ENCODE assay signal across 7 cellular contexts in the genomic region with DNA sequence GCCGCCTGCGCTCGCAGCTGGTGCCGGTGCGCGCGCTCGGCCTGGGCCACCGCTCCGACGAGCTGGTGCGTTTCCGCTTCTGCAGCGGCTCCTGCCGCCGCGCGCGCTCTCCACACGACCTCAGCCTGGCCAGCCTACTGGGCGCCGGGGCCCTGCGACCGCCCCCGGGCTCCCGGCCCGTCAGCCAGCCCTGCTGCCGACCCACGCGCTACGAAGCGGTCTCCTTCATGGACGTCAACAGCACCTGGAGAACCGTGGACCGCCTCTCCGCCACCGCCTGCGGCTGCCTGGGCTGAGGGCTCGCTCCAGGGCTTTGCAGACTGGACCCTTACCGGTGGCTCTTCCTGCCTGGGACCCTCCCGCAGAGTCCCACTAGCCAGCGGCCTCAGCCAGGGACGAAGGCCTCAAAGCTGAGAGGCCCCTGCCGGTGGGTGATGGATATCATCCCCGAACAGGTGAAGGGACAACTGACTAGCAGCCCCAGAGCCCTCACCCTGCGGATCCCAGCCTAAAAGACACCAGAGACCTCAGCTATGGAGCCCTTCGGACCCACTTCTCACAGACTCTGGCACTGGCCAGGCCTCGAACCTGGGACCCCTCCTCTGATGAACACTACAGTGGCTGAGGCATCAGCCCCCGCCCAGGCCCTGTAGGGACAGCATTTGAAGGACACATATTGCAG. TPM values are rescaled to one million over a fixed set of nuclear protein-coding genes. Genes with fewer than 3 reads are reported as not detected.
DNase-seq lines count a peak whose midpoint lies in the region; ATAC-seq, FAIRE-seq and TF ChIP-seq lines count a peak whose summit lies in the region.
"Had no signal": no experiment of that assay in that cellular context is flagged by ENCODE, and none has a peak within 500 bp of the region (broad histone marks: within the 10 kb centered on the region; RNA-seq: fewer than 3 reads in every experiment).

No MANE protein-coding gene starts in this region.

- in situ Hi-C loops in K562 (cut with MboI), result loop anchor here (5.0 to 10.0 kb wide), 2 partner anchors 409 to 702 kb away; no protein-coding TSS in a partner anchor

- H3K27ac ChIP-seq in K562 (ENCODE audit: extremely low read depth, low read depth, low read length) (no peak overlapping the region), muscle layer of colon (ENCODE audit: low read depth, low read length) (no peak overlapping the region)

- no peak for FAIRE-seq in K562 (lab: Jason Lieb, UNC)
- FAIRE-seq: A204.1 had no signal

- 0 out of 2 replicates have a peak, but pooled peaks cover 3% of the 10 kb centered on the region for H4K20me1 ChIP-seq in K562 (replicated peaks; ENCODE audit: control insufficient read depth, insufficient read depth, low read length)

- H3K9me1 ChIP-seq in K562 (ENCODE audit: control insufficient read depth, insufficient read depth, low read length), result peaks cover 9% of the 10 kb centered on the region

- ATAC-seq in K562 (no peak), GM21515 (IDR thresholded peaks at IDR 0.05; ENCODE audit: unreplicated experiment) (no peak), GM19467 (IDR thresholded peaks at IDR 0.05; ENCODE audit: unreplicated experiment) (no peak)

- H3K27me3 ChIP-seq in K562 (ENCODE audit: control insufficient read depth in 2 of 2, insufficient read depth in 2 of 2, low read length in 2 of 2), result no peaks in the 10 kb centered on the region
- H3K27me3 ChIP-seq in muscle layer of colon (ENCODE audit: control insufficient read depth in 1 of 2, insufficient read depth in 2 of 2, low read length in 2 of 2), result peaks cover 11 to 12% of the 10 kb centered on the region in 2 donors

- no peak overlapping the region for H3K4me2 ChIP-seq in K562 (ENCODE audit: insufficient read depth, low read length)

- peak overlapping the region in 1 of 2 experiments; percentile 38; a peak in 1 of 4 replicates for H3K9ac ChIP-seq in K562 (ENCODE audit: insufficient read depth in 1 of 2, low read depth in 2 of 2, low read length in 2 of 2)
- H3K9ac ChIP-seq in muscle layer of colon (ENCODE audit: low read length), result no peak overlapping the region

- 92% methylated on average over 28 of the region's 49 CpGs for WGBS in K562 (ENCODE audit: insufficient coverage, low coverage, missing lambda C conversion rate)

- H3K36me3 ChIP-seq in K562 (ENCODE audit: control insufficient read depth, insufficient read depth, low read length), result peaks cover 4% of the 10 kb centered on the region; the same call in 2 of the 3 replicates
- H3K36me3 ChIP-seq in muscle layer of colon (ENCODE audit: insufficient read depth, low read length), result no peaks in the 10 kb centered on the region

- peak; percentile 78 for DNase-seq in DMS 273 (lab: John Stamatoyannopoulos, UW; ENCODE audit: unreplicated experiment)
- DNase-seq in DMS 273 treated with DMSO at 0.1 percent for 48 hours (lab: John Stamatoyannopoulos, UW), result no peak
- DNase-seq in K562 (ENCODE audit: extremely low read depth in 1 of 4, low spot score in 3 of 4), result no peak

- no peaks in the 10 kb centered on the region for H3K79me2 ChIP-seq in K562 (ENCODE audit: control insufficient read depth, insufficient read depth, low read length)

- POLR2A ChIA-PET in K562 (lab: Yijun Ruan, JAX), result interaction anchor here (0.6 kb wide), 2 partner anchors 158 to 460 kb away, joined by 3 read pairs; no protein-coding TSS in a partner anchor

- no peak for TF ChIP-seq EP300 in K562 (IDR thresholded peaks at IDR 0.05; ENCODE audit: low read length)

- no peak overlapping the region for H2AFZ ChIP-seq in K562 (ENCODE audit: low read depth, low read length)

- no peak for TF ChIP-seq POLR2A in K562 (conservative IDR thresholded peaks at IDR 0.05)

- intact Hi-C loops in K562 (cut with micrococcal nuclease), result no loop called here

- H3K4me1 ChIP-seq in K562 (replicated peaks in 1 of 2; ENCODE audit: control insufficient read depth in 2 of 2, insufficient read depth in 2 of 2, low read length in 2 of 2), result peaks cover 12 to 27% of the 10 kb centered on the region in 2 experiments; a peak in 4 of 5 replicates
- H3K4me1 ChIP-seq in muscle layer of colon (ENCODE audit: insufficient read depth, low read length), result peaks cover 30% of the 10 kb centered on the region

- no TSS peak for BruUV-seq in K562 (replicated peaks; lab: Mats Ljungman, UMichigan)

- H3K9me3 ChIP-seq in K562 (replicated peaks; ENCODE audit: control insufficient read depth, insufficient read depth, low read depth, low read length), result no peaks in the 10 kb centered on the region
- H3K9me3 ChIP-seq in muscle layer of colon (ENCODE audit: low read length), result no peaks in the 10 kb centered on the region

- TF ChIP-seq CTCF in K562 (IDR thresholded peaks at IDR 0.05 in 2 of 3, conservative IDR thresholded peaks at IDR 0.05 in 1 of 3; ENCODE audit: insufficient read depth in 2 of 3, low read depth in 1 of 3, low read length in 3 of 3), result no peak

- CTCF ChIA-PET in K562 (lab: Yijun Ruan, JAX; ENCODE audit: low intra/inter-chr PET ratio), result interaction anchor here (0.8 kb wide), 1 partner anchor 173 kb away, joined by 4 read pairs; no protein-coding TSS in a partner anchor

- H3K4me3 ChIP-seq in K562 (no peak overlapping the region), muscle layer of colon (ENCODE audit: low read depth in 1 of 2, low read length in 2 of 2) (peak overlapping the region; percentile 38 to 52)

- TF ChIP-seq RAD21 in K562 (CRISPR knock-in tag; conservative IDR thresholded peaks at IDR 0.05 in 1 of 2, IDR thresholded peaks at IDR 0.05 in 1 of 2), result no peak

RNA-seq across cellular contexts. Expression of a gene that starts 3.0 kb away (rescaled TPM):
- total RNA-seq in K562 (2011; cell fraction: chromatin; rRNA removed; ENCODE audit: low replicate concordance), result 0.74 TPM in 1 of 2 replicates, not detected in the other
- total RNA-seq in K562 (2011; cell fraction: nucleolus; rRNA removed), result 0.92 and 1.0 TPM in 2 replicates
- 0.44 and 0.61 TPM in 2 replicates for total RNA-seq in K562 (2011; cell fraction: nucleoplasm; rRNA removed)
- not detected in 2 replicates for total RNA-seq in K562 (2014; rRNA removed)
- not detected in 2 replicates for total RNA-seq in K562 (2014; rRNA removed; fragmentation: Illumina TruSeq; extraction: Trizol)
- not detected in 2 replicates for total RNA-seq in K562 (2015; rRNA removed; fragmentation: Illumina TruSeq; extraction: Trizol)
- total RNA-seq in K562 (2021), result 0.38 TPM in 1 of 2 replicates, not detected in the other
- polyA plus RNA-seq in K562 (2011; rRNA removed), result 0.06 and 0.07 TPM in 2 replicates
- polyA plus RNA-seq in K562 (2011; cell fraction: cytosol; rRNA removed), result not detected in 2 replicates
- polyA plus RNA-seq in K562 (2011; cell fraction: nucleus; rRNA removed), result 0.46 and 0.50 TPM in 2 replicates
- 0.22 and 0.55 TPM in 2 replicates for polyA plus RNA-seq in K562 (2012)
- polyA plus RNA-seq in K562 (2014; fragmentation: Illumina TruSeq; extraction: Trizol), result not detected in 2 replicates
- not detected for polyA plus RNA-seq in K562 (2014; fragmentation: Nextera tagmentation; extraction: Ambion mirVana)
- not detected in 2 replicates for polyA plus RNA-seq in K562 (2014; rRNA removed)
- polyA minus RNA-seq in K562 (2011; rRNA and poly(A)+ RNA removed), result not detected in 2 replicates
- polyA minus RNA-seq in K562 (2011; cell fraction: cytosol; rRNA and poly(A)+ RNA removed), result not detected in 2 replicates
- 0.11 and 0.27 TPM in 2 replicates for polyA minus RNA-seq in K562 (2011; cell fraction: nucleus; rRNA and poly(A)+ RNA removed)

RNA-seq across cellular contexts. Expression of a gene that starts 10.1 kb away (rescaled TPM):
- total RNA-seq in K562 (2011; cell fraction: chromatin; rRNA removed; ENCODE audit: low replicate concordance), result 24.0 and 67.1 TPM in 2 replicates
- 41.3 and 46.4 TPM in 2 replicates for total RNA-seq in K562 (2011; cell fraction: nucleolus; rRNA removed)
- 28.3 and 29.6 TPM in 2 replicates for total RNA-seq in K562 (2011; cell fraction: nucleoplasm; rRNA removed)
- 17.5 and 27.9 TPM in 2 replicates for total RNA-seq in K562 (2014; rRNA removed)
- 7.8 and 10.0 TPM in 2 replicates for total RNA-seq in K562 (2014; rRNA removed; fragmentation: Illumina TruSeq; extraction: Trizol)
- total RNA-seq in K562 (2015; rRNA removed; fragmentation: Illumina TruSeq; extraction: Trizol), result 16.1 and 16.2 TPM in 2 replicates
- 28.4 and 30.8 TPM in 2 replicates for total RNA-seq in K562 (2021)
- 13.9 and 19.1 TPM in 2 replicates for polyA plus RNA-seq in K562 (2011; rRNA removed)
- polyA plus RNA-seq in K562 (2011; cell fraction: cytosol; rRNA removed), result 27.1 and 36.4 TPM in 2 replicates
- polyA plus RNA-seq in K562 (2011; cell fraction: nucleus; rRNA removed), result 59.2 and 89.3 TPM in 2 replicates
- 27.4 and 30.4 TPM in 2 replicates for polyA plus RNA-seq in K562 (2012)
- polyA plus RNA-seq in K562 (2014; fragmentation: Illumina TruSeq; extraction: Trizol), result 24.7 and 27.1 TPM in 2 replicates
- 1 to 10 TPM; 7.0 to 9.8 TPM for polyA plus RNA-seq in K562 (2014; fragmentation: Nextera tagmentation; extraction: Ambion mirVana)
- 18.6 and 22.0 TPM in 2 replicates for polyA plus RNA-seq in K562 (2014; rRNA removed)
- 18.8 and 24.2 TPM in 2 replicates for polyA minus RNA-seq in K562 (2011; rRNA and poly(A)+ RNA removed)
- polyA minus RNA-seq in K562 (2011; cell fraction: cytosol; rRNA and poly(A)+ RNA removed), result 16.5 and 21.7 TPM in 2 replicates
- 18.4 and 22.3 TPM in 2 replicates for polyA minus RNA-seq in K562 (2011; cell fraction: nucleus; rRNA and poly(A)+ RNA removed)

RNA-seq across cellular contexts. Expression of a gene that starts 33.2 kb away (rescaled TPM):
- total RNA-seq in K562 (2011; cell fraction: chromatin; rRNA removed; ENCODE audit: low replicate concordance), result 110 and 268 TPM in 2 replicates
- total RNA-seq in K562 (2011; cell fraction: nucleolus; rRNA removed), result 191 and 199 TPM in 2 replicates
- total RNA-seq in K562 (2011; cell fraction: nucleoplasm; rRNA removed), result 123 and 150 TPM in 2 replicates
- total RNA-seq in K562 (2014; rRNA removed) (87.5 and 122 TPM in 2 replicates), K562 (2014; rRNA removed; fragmentation: Illumina TruSeq; extraction: Trizol) (31.9 and 39.4 TPM in 2 replicates), K562 (2015; rRNA removed; fragmentation: Illumina TruSeq; extraction: Trizol) (66.8 and 68.1 TPM in 2 replicates), K562 (2021) (94.1 and 97.3 TPM in 2 replicates)
- polyA plus RNA-seq in K562 (2011; rRNA removed) (63.1 and 71.2 TPM in 2 replicates), K562 (2014; fragmentation: Illumina TruSeq; extraction: Trizol) (81.1 and 106 TPM in 2 replicates), K562 (2014; fragmentation: Nextera tagmentation; extraction: Ambion mirVana) (10 to 100 TPM; 17.9 to 27.0 TPM), K562 (2014; rRNA removed) (93.2 and 110 TPM in 2 replicates)
- polyA plus RNA-seq in K562 (2011; cell fraction: cytosol; rRNA removed), result 117 and 149 TPM in 2 replicates
- 379 and 380 TPM in 2 replicates for polyA plus RNA-seq in K562 (2011; cell fraction: nucleus; rRNA removed)
- polyA plus RNA-seq in K562 (2012), result 39.2 and 65.5 TPM in 2 replicates
- 50.3 and 52.5 TPM in 2 replicates for polyA minus RNA-seq in K562 (2011; rRNA and poly(A)+ RNA removed)
- polyA minus RNA-seq in K562 (2011; cell fraction: cytosol; rRNA and poly(A)+ RNA removed), result 35.5 and 48.5 TPM in 2 replicates
- polyA minus RNA-seq in K562 (2011; cell fraction: nucleus; rRNA and poly(A)+ RNA removed), result 96.7 and 113 TPM in 2 replicates

RNA-seq across cellular contexts. Expression of a gene that starts 38.1 kb away (rescaled TPM):
- 240 and 478 TPM in 2 replicates for total RNA-seq in K562 (2011; cell fraction: chromatin; rRNA removed; ENCODE audit: low replicate concordance)
- total RNA-seq in K562 (2011; cell fraction: nucleolus; rRNA removed), result 771 and 1,062 TPM in 2 replicates
- total RNA-seq in K562 (2011; cell fraction: nucleoplasm; rRNA removed), result 571 and 616 TPM in 2 replicates
- total RNA-seq in K562 (2014; rRNA removed) (296 and 328 TPM in 2 replicates), K562 (2014; rRNA removed; fragmentation: Illumina TruSeq; extraction: Trizol) (143 and 167 TPM in 2 replicates), K562 (2015; rRNA removed; fragmentation: Illumina TruSeq; extraction: Trizol) (196 and 203 TPM in 2 replicates), K562 (2021) (279 and 286 TPM in 2 replicates)
- polyA plus RNA-seq in K562 (2011; rRNA removed) (220 and 288 TPM in 2 replicates), K562 (2014; fragmentation: Illumina TruSeq; extraction: Trizol) (186 and 195 TPM in 2 replicates), K562 (2014; fragmentation: Nextera tagmentation; extraction: Ambion mirVana) (100 to 1,000 TPM; 137 to 276 TPM), K562 (2014; rRNA removed) (282 and 348 TPM in 2 replicates)
- polyA plus RNA-seq in K562 (2011; cell fraction: cytosol; rRNA removed), result 552 and 632 TPM in 2 replicates
- polyA plus RNA-seq in K562 (2011; cell fraction: nucleus; rRNA removed), result 601 and 849 TPM in 2 replicates
- 179 and 264 TPM in 2 replicates for polyA plus RNA-seq in K562 (2012)
- polyA minus RNA-seq in K562 (2011; rRNA and poly(A)+ RNA removed), result 127 and 130 TPM in 2 replicates
- polyA minus RNA-seq in K562 (2011; cell fraction: cytosol; rRNA and poly(A)+ RNA removed), result 83.6 and 86.7 TPM in 2 replicates
- 102 and 149 TPM in 2 replicates for polyA minus RNA-seq in K562 (2011; cell fraction: nucleus; rRNA and poly(A)+ RNA removed)

RNA-seq across cellular contexts. Expression of a gene that starts 42.4 kb away (rescaled TPM):
- total RNA-seq in K562 (2011; cell fraction: chromatin; rRNA removed; ENCODE audit: low replicate concordance), result 27.8 and 57.7 TPM in 2 replicates
- total RNA-seq in K562 (2011; cell fraction: nucleolus; rRNA removed), result 51.2 and 57.7 TPM in 2 replicates
- total RNA-seq in K562 (2011; cell fraction: nucleoplasm; rRNA removed), result 45.8 and 54.2 TPM in 2 replicates
- total RNA-seq in K562 (2014; rRNA removed) (86.8 and 116 TPM in 2 replicates), K562 (2014; rRNA removed; fragmentation: Illumina TruSeq; extraction: Trizol) (23.4 and 31.0 TPM in 2 replicates), K562 (2015; rRNA removed; fragmentation: Illumina TruSeq; extraction: Trizol) (43.8 and 45.9 TPM in 2 replicates), K562 (2021) (76.2 and 78.0 TPM in 2 replicates)
- polyA plus RNA-seq in K562 (2011; rRNA removed) (39.0 and 43.9 TPM in 2 replicates), K562 (2014; fragmentation: Illumina TruSeq; extraction: Trizol) (63.7 and 69.7 TPM in 2 replicates), K562 (2014; fragmentation: Nextera tagmentation; extraction: Ambion mirVana) (1 to 10 TPM; 1.3 to 2.8 TPM), K562 (2014; rRNA removed) (71.9 and 85.4 TPM in 2 replicates)
- polyA plus RNA-seq in K562 (2011; cell fraction: cytosol; rRNA removed), result 78.6 and 206 TPM in 2 replicates
- polyA plus RNA-seq in K562 (2011; cell fraction: nucleus; rRNA removed), result 55.1 and 117 TPM in 2 replicates
- 44.8 and 50.7 TPM in 2 replicates for polyA plus RNA-seq in K562 (2012)
- 21.4 and 27.7 TPM in 2 replicates for polyA minus RNA-seq in K562 (2011; rRNA and poly(A)+ RNA removed)
- 40.9 and 42.3 TPM in 2 replicates for polyA minus RNA-seq in K562 (2011; cell fraction: cytosol; rRNA and poly(A)+ RNA removed)
- polyA minus RNA-seq in K562 (2011; cell fraction: nucleus; rRNA and poly(A)+ RNA removed), result 26.7 and 28.3 TPM in 2 replicates
